ENCODE assay signal across 1 cellular context in genomic region chr10:109899578-109900355, GRCh38.
A peak's percentile ranks its signal among the peaks of the same experiment; 100 is the strongest.
TF ChIP-seq lines count a peak whose summit lies in the region.

No MANE protein-coding gene starts in this region.

TF ChIP-seq in H1, 55 proteins besides CTCF, POLR2A, EP300 and RAD21:
- no peak for TF ChIP-seq JUND (IDR thresholded peaks at IDR 0.05; ENCODE audit: low read length)
- TF ChIP-seq CEBPB (IDR thresholded peaks at IDR 0.05; ENCODE audit: low read depth, low read length): peak; percentile 24; the same call in 1 of the 2 replicates
TF ChIP-seq in H1: peak in this region for 1.
